Comparison of ENCODE assay signal across 13 cellular contexts in the genomic region with DNA sequence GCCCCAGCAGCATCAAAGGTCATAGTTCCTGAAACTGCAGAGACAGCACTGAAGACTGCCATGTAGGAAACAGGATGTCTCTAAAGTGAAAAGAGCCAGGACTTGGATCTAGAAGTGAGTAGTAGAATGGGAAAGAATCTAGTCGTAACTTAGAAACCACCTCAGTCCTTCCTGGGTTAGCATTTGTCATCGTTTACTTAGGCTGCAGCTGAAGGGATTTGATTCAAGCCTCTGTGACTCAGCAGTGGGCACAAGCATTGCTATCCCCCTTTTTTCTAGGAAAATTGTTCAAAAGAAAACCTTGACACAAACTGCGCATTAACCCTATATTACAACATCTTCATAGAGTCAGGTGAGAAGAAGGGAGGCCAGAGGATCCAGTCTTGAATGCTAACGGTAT. TPM values are rescaled to one million over a fixed set of nuclear protein-coding genes. Genes with fewer than 3 reads are reported as not detected.
DNase-seq lines count a peak whose midpoint lies in the region; ATAC-seq, FAIRE-seq and TF ChIP-seq lines count a peak whose summit lies in the region.
"Not testable (repeated sequence)": the region's sequence is repeated elsewhere in the genome, so short reads cannot be mapped to it uniquely, and the experiment has no call there.
"Had no signal": no experiment of that assay in that cellular context is flagged by ENCODE, and none has a peak within 500 bp of the region (broad histone marks: within the 10 kb centered on the region; RNA-seq: fewer than 3 reads in every experiment).

No MANE protein-coding gene starts in this region.

- CTCF ChIA-PET in PC-3 (lab: Charles Lee); K562 (lab: Yijun Ruan, JAX; ENCODE audit: low intra/inter-chr PET ratio): not testable (repeated sequence)

- not testable (repeated sequence) for H3K27ac Mint-ChIP-seq in activated T-cell treated with anti-CD3 and anti-CD28 coated beads, Interleukin-2, amount 50 U/mL, for 72 hours

- H3K4me3 ChIP-seq in PC-3 (ENCODE audit: low read length); K562; skeletal muscle cell (ENCODE audit: low read depth, low read length): not testable (repeated sequence)

- 0% methylated on average over 1 of the region's 4 CpGs for WGBS in K562 (ENCODE audit: insufficient coverage, low coverage, missing lambda C conversion rate)

- not testable (repeated sequence) for H3K4me1 ChIP-seq in PC-3 (ENCODE audit: insufficient read depth, low read length); K562 (replicated peaks in 1 of 2; ENCODE audit: control insufficient read depth in 2 of 2, insufficient read depth in 2 of 2, low read length in 2 of 2)

- DNase-seq in DMS53 (lab: John Stamatoyannopoulos, UW) = peak; percentile 24
- DNase-seq in HT1080 (ENCODE audit: low read depth) = peak; percentile 62
- DNase-seq in PC-3 = peak; percentile 57
- not testable (repeated sequence) for DNase-seq in activated T-cell treated with anti-CD3 and anti-CD28 coated beads, Interleukin-2, amount 50 U/mL, for 72 hours
- DNase-seq in K562 (ENCODE audit: extremely low read depth in 1 of 4, low spot score in 3 of 4) = peak in 1 of 4 experiments; percentile 5
- DNase-seq in islet precursor cell = peak; percentile 7
- DNase-seq in skeletal muscle cell (ENCODE audit: low read depth) = peak; percentile 3

- H3K9me3 ChIP-seq in PC-3 (ENCODE audit: low read length); K562 (replicated peaks; ENCODE audit: control insufficient read depth, insufficient read depth, low read depth, low read length): not testable (repeated sequence)

- H3F3A ChIP-seq in PC-3 (ENCODE audit: low read length, unreplicated experiment) = not testable (repeated sequence)

- peak; percentile 100 for ATAC-seq in PC-3
- peak; percentile 28 to 34 for ATAC-seq in activated T-cell treated with anti-CD3 and anti-CD28 coated beads, Interleukin-2, amount 50 U/mL, for 72 hours (replicated peaks in 1 of 2)
- peak; percentile 26; the same call in 2 of the 3 replicates for ATAC-seq in K562

- H3K4me3 Mint-ChIP-seq in activated T-cell treated with anti-CD3 and anti-CD28 coated beads, Interleukin-2, amount 50 U/mL, for 72 hours = not testable (repeated sequence)

- not testable (repeated sequence) for H3K27me3 Mint-ChIP-seq in activated T-cell treated with anti-CD3 and anti-CD28 coated beads, Interleukin-2, amount 50 U/mL, for 72 hours (ENCODE audit: low read depth)

- not testable (repeated sequence) for H3K27me3 ChIP-seq in PC-3 (ENCODE audit: low read length); K562 (ENCODE audit: control insufficient read depth in 2 of 2, insufficient read depth in 2 of 2, low read length in 2 of 2)

- H3K36me3 ChIP-seq in PC-3 (ENCODE audit: low read depth, low read length); K562 (ENCODE audit: control insufficient read depth, insufficient read depth, low read length): not testable (repeated sequence)

- not testable (repeated sequence) for H3K9me3 Mint-ChIP-seq in activated T-cell treated with anti-CD3 and anti-CD28 coated beads, Interleukin-2, amount 50 U/mL, for 72 hours

- not testable (repeated sequence) for H2AFZ ChIP-seq in PC-3 (ENCODE audit: low read length); K562 (ENCODE audit: low read depth, low read length)

- not testable (repeated sequence) for H3K79me2 ChIP-seq in PC-3 (ENCODE audit: low read length); K562 (ENCODE audit: control insufficient read depth, insufficient read depth, low read length)

- not testable (repeated sequence) for H3K4me1 Mint-ChIP-seq in activated T-cell treated with anti-CD3 and anti-CD28 coated beads, Interleukin-2, amount 50 U/mL, for 72 hours (ENCODE audit: low read depth)

- not testable (repeated sequence) for H3K4me2 ChIP-seq in PC-3 (ENCODE audit: low read length); K562 (ENCODE audit: insufficient read depth, low read length)

- in situ Hi-C loops in K562 (cut with MboI) = not testable (repeated sequence)

- TF ChIP-seq CTCF in PC-3 (conservative IDR thresholded peaks at IDR 0.05; ENCODE audit: low read depth, low read length); K562 (IDR thresholded peaks at IDR 0.05 in 2 of 3, conservative IDR thresholded peaks at IDR 0.05 in 1 of 3; ENCODE audit: insufficient read depth in 2 of 3, low read depth in 1 of 3, low read length in 3 of 3): not testable (repeated sequence)

- H3K36me3 Mint-ChIP-seq in activated T-cell treated with anti-CD3 and anti-CD28 coated beads, Interleukin-2, amount 50 U/mL, for 72 hours (ENCODE audit: insufficient read depth in 2 of 2) = not testable (repeated sequence)

- FAIRE-seq in K562 (lab: Jason Lieb, UNC) = not testable (repeated sequence)

- BruUV-seq in PC-3 (replicated peaks; lab: Mats Ljungman, UMichigan); K562 (replicated peaks; lab: Mats Ljungman, UMichigan): not testable (repeated sequence)

- not testable (repeated sequence) for TF ChIP-seq RAD21 in K562 (CRISPR knock-in tag; conservative IDR thresholded peaks at IDR 0.05 in 1 of 2, IDR thresholded peaks at IDR 0.05 in 1 of 2)

- H3K9me2 ChIP-seq in PC-3 (replicated peaks; ENCODE audit: low read length) = not testable (repeated sequence)

- not testable (repeated sequence) for TF ChIP-seq EP300 in K562 (IDR thresholded peaks at IDR 0.05; ENCODE audit: low read length)

- not testable (repeated sequence) for H3K9me1 ChIP-seq in K562 (ENCODE audit: control insufficient read depth, insufficient read depth, low read length)

- POLR2A ChIA-PET in PC-3 (lab: Charles Lee; ENCODE audit: unreplicated experiment); K562 (lab: Yijun Ruan, JAX): not testable (repeated sequence)

- not testable (repeated sequence) for TF ChIP-seq POLR2A in K562 (conservative IDR thresholded peaks at IDR 0.05)

- intact Hi-C loops in PC-3 (cut with micrococcal nuclease); K562 (cut with micrococcal nuclease): not testable (repeated sequence)

- H3K9ac ChIP-seq in PC-3 (ENCODE audit: low read length); K562 (ENCODE audit: insufficient read depth in 1 of 2, low read depth in 2 of 2, low read length in 2 of 2): not testable (repeated sequence)

- not testable (repeated sequence) for H4K20me1 ChIP-seq in PC-3 (ENCODE audit: low read length); K562 (replicated peaks; ENCODE audit: control insufficient read depth, insufficient read depth, low read length)

- H3K27ac ChIP-seq in PC-3 (ENCODE audit: low read length); K562 (ENCODE audit: extremely low read depth, low read depth, low read length): not testable (repeated sequence)

RNA-seq across cellular contexts. Expression of gene FCGR1A, which starts 11.8 kb away (rescaled TPM):
- not detected in 2 replicates for total RNA-seq in HT1080 (2014; rRNA removed; shearing (Covaris generic))
- polyA plus RNA-seq in HT1080 (2015; cell fraction: cytosol; rRNA removed) = not detected in 2 replicates
- not detected in 2 replicates for polyA plus RNA-seq in HT1080 (2015; cell fraction: nucleus; rRNA removed)
- total RNA-seq in PC-3 (2014; rRNA removed) = not detected in 2 replicates
- not detected for total RNA-seq in activated T-cell treated with anti-CD3 and anti-CD28 coated beads, Interleukin-2, amount 50 U/mL, for 72 hours
- total RNA-seq in K562 (2011; cell fraction: chromatin; rRNA removed; ENCODE audit: low replicate concordance) = 0.32 and 0.44 TPM in 2 replicates
- total RNA-seq in K562 (2011; cell fraction: nucleolus; rRNA removed) = 0.50 TPM in 1 of 2 replicates, not detected in the other
- total RNA-seq in K562 (2011; cell fraction: nucleoplasm; rRNA removed) = 0.29 TPM in 1 of 2 replicates, not detected in the other
- not detected in 2 replicates for total RNA-seq in K562 (2014; rRNA removed)
- total RNA-seq in K562 (2014; rRNA removed; fragmentation: Illumina TruSeq; extraction: Trizol) = not detected in 2 replicates
- 0.19 and 0.29 TPM in 2 replicates for total RNA-seq in K562 (2015; rRNA removed; fragmentation: Illumina TruSeq; extraction: Trizol)
- total RNA-seq in K562 (2021) = not detected in 2 replicates
- 0.13 and 0.18 TPM in 2 replicates for polyA plus RNA-seq in K562 (2011; rRNA removed)
- 0.04 TPM in 1 of 2 replicates, not detected in the other for polyA plus RNA-seq in K562 (2011; cell fraction: cytosol; rRNA removed)
- 0.17 TPM in 1 of 2 replicates, not detected in the other for polyA plus RNA-seq in K562 (2011; cell fraction: nucleus; rRNA removed)
- 0.17 and 4.4 TPM in 2 replicates for polyA plus RNA-seq in K562 (2012)
- 0.10 and 0.17 TPM in 2 replicates for polyA plus RNA-seq in K562 (2014; fragmentation: Illumina TruSeq; extraction: Trizol)
- polyA plus RNA-seq in K562 (2014; fragmentation: Nextera tagmentation; extraction: Ambion mirVana) = under 1 TPM; 0.14 to 0.23 TPM
- polyA plus RNA-seq in K562 (2014; rRNA removed) = 0.20 and 0.46 TPM in 2 replicates
- polyA minus RNA-seq in K562 (2011; rRNA and poly(A)+ RNA removed) = not detected in 2 replicates
- not detected in 2 replicates for polyA minus RNA-seq in K562 (2011; cell fraction: cytosol; rRNA and poly(A)+ RNA removed)
- polyA minus RNA-seq in K562 (2011; cell fraction: nucleus; rRNA and poly(A)+ RNA removed) = 0.40 and 0.44 TPM in 2 replicates
- total RNA-seq: Calu3, GM23248, H4, HT-29 had no signal
- polyA plus RNA-seq: BJ; CD4-positive, alpha-beta memory T cell; GM23248 had no signal

Comparison
In these comparisons a context has a peak if more than half of its experiments do, and no peak if none do; other contexts are left out.
1. ATAC-seq: peak in every context shown above with its lines; median percentile 100 in PC-3; 31 in activated T-cell treated with anti-CD3 and anti-CD28 coated beads, Interleukin-2, amount 50 U/mL, for 72 hours; 26 in K562.